ENCODE assay signal across 8 cellular contexts in the genomic region with DNA sequence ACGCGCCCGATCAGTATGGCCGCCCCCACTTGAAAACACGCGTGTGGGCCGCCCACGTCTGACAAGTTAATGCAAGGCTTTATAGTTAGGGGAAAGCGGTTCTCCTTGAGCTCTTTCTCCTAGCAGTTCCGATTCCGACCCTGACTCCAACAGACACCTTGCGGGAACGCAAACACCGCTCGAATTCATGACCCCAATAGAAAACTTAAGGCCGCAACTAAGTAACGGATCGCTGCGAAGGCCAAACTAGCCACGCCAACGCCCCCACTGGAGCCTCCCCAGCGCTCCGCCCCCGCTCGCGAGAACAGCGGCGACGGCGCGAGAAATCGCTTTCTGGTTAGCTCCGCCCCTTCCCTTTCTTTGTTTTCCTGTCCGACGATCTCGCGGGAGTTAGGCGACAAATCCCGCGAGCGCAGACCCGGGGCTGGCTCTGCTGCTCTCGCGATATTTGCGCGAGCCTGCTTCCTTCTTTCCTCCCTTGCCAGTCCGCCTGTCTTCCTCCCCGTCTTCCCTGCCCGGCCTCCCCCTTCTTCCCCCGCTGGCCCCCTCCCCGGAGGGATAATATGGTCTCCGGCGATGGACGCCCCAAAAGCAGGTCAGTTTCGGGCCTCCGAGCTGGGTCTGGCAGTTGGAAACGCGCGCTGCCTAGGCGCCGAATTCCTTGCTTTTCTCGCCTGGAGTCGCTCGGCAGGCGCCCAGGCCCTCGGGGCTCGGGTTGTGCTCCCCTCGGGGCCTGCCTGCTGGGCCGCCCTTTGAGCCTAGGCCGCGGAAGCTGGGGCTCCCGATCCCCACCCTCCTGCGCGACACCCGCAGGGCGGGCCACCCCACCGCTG. TPM values are rescaled to one million over a fixed set of nuclear protein-coding genes. Genes with fewer than 3 reads are reported as not detected.
DNase-seq lines count a peak whose midpoint lies in the region; ATAC-seq and TF ChIP-seq lines count a peak whose summit lies in the region.

Gene IREB2, plus strand, starts transcription at position 455 of the 833 bp plus-strand sequence. Its CDS starts 122 bp downstream, at position 577.

- TF ChIP-seq CTCF in spleen (IDR thresholded peaks at IDR 0.05 in 8 of 11, conservative IDR thresholded peaks at IDR 0.05 in 3 of 11) = peak in 5 of 11 experiments; percentile 25 to 72 (median 69)

- DNase-seq in AG08396 (ENCODE audit: low spot score) (peak; percentile 99), NCI-H446 (lab: John Stamatoyannopoulos, UW) (peak; percentile 92 to 98), inferior parietal cortex (ENCODE audit: extremely low spot score) (peak; percentile 99), spleen (peak; percentile 98)
- DNase-seq in activated CD4-positive, CD25-positive, alpha-beta regulatory T cell treated with anti-CD3 and anti-CD28 coated beads, Interleukin-2, amount 50 U/mL, for 16 hours (ENCODE audit: low read depth, low spot score) = peak; percentile 93
- DNase-seq in central memory CD8-positive, alpha-beta T cell (ENCODE audit: low spot score in 2 of 2) = peak; percentile 95 to 98

- H3K9me3 ChIP-seq in spleen = no peaks in the 10 kb centered on the region

- H3K9me3 Mint-ChIP-seq in central memory CD8-positive, alpha-beta T cell = no peaks in the 10 kb centered on the region

- H3K4me3 ChIP-seq in spleen = peak within 1 kb of the TSS; percentile 76 to 96 (median 92)

- intact Hi-C loops in spleen (cut with DNase I; ENCODE audit: low total_unique reads) = no loop called here

- H3K27me3 Mint-ChIP-seq in central memory CD8-positive, alpha-beta T cell = peaks cover 7% of the 10 kb centered on the region

- H3K4me1 Mint-ChIP-seq in central memory CD8-positive, alpha-beta T cell = peaks cover 38% of the 10 kb centered on the region

- H3K36me3 Mint-ChIP-seq in central memory CD8-positive, alpha-beta T cell (ENCODE audit: insufficient read depth) = peaks cover 42% of the 10 kb centered on the region

- ATAC-seq in GM19025 (IDR thresholded peaks at IDR 0.05; ENCODE audit: low read depth, unreplicated experiment) (peak; percentile 82), HG03342 (IDR thresholded peaks at IDR 0.05; ENCODE audit: unreplicated experiment) (peak; percentile 71)
- ATAC-seq in central memory CD8-positive, alpha-beta T cell (replicated peaks; ENCODE audit: extremely low read depth, poor library complexity, severe bottlenecking) = peak; percentile 85

- peak within 1 kb of the TSS; percentile 93 to 98 (median 96) for H3K27ac ChIP-seq in spleen

- H3K4me3 Mint-ChIP-seq in central memory CD8-positive, alpha-beta T cell = peak within 1 kb of the TSS; percentile 84

- 0 to 1% (median 0%) methylated on average over 60 to 77 of the region's 77 CpGs for WGBS in spleen, 5 donors

- no peaks in the 10 kb centered on the region for H3K27me3 ChIP-seq in spleen (replicated peaks in 1 of 7)

- H3K4me1 ChIP-seq in spleen = peaks cover 25 to 54% (median 48%) of the 10 kb centered on the region in 6 donors

- peak in 2 of 3 donors; percentile 36 to 60 for TF ChIP-seq POLR2A in spleen (IDR thresholded peaks at IDR 0.05)

- H3K27ac Mint-ChIP-seq in central memory CD8-positive, alpha-beta T cell (ENCODE audit: low read depth) = peak within 1 kb of the TSS; percentile 83

- H3K36me3 ChIP-seq in spleen = peaks cover 0 to 34% (median 24%) of the 10 kb centered on the region in 6 donors

RNA-seq across cellular contexts. Expression of gene IREB2, which starts in this region (rescaled TPM):
- 10 to 100 TPM; 49.9 to 92.6 (median 71.9) TPM for total RNA-seq in spleen
- 10 to 100 TPM in 1 of 3 donors, 1 to 10 TPM in 2; 8.6 to 15.0 (median 9.6) TPM for polyA plus RNA-seq in spleen

Comparison
In these comparisons a context has a peak if more than half of its experiments do, and no peak if none do; other contexts are left out.
1. Peak in every context shown above with its lines: DNase-seq, ATAC-seq, H3K4me3 ChIP-seq and H3K27ac ChIP-seq.